Comparison of ENCODE assay signal across 8 cellular contexts in the genomic region with DNA sequence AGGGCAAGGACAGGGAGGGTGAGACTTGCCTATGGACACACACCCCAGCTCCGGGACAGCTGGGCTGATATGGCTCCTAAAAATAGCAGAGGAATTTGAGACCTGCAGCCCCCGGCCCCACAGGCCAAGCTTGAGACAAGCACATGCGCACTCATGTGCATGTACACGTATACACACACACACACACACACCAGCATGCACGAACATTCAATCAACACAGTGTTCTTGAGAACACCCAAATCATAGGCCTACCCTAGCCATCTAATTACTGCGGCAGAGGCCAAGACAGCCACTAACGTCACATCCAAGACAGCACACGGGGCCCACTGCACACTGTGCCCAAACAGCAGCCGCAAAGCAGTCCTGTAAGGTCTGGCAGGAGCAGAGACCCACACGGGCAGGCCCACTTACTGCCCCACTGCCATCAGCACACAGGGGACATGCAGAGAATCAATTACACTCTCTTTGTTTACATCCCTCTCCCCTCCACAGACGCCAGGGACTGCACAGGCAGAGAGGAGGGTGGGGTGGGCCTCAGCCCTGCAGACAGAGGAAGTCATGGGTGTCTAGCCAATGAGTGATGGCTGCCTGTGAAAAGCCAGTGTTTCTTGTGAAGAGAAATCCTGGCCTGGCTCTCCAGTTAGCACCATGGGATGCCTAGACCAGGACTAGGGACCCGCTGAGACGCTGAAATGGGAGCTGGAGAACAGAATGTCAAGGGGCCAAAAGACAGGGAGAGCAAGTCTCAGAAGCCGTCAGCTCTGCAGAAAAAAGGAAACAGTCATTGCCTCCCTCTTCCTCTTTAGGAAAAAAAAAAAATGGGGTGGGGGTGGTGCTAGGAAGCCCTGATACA. TPM values are rescaled to one million over a fixed set of nuclear protein-coding genes. Genes with fewer than 3 reads are reported as not detected.
DNase-seq lines count a peak whose midpoint lies in the region; ATAC-seq and TF ChIP-seq lines count a peak whose summit lies in the region.

No MANE protein-coding gene starts in this region.

- peak overlapping the region; percentile 92 for H2AK9ac ChIP-seq in IMR-90 (replicated peaks; ENCODE audit: low read depth, low read length, poor library complexity)

- peak overlapping the region; percentile 85 for H2BK5ac ChIP-seq in IMR-90 (ENCODE audit: low read depth, low read length, poor library complexity, severe bottlenecking)

- intact Hi-C loops in IMR-90 (cut with micrococcal nuclease) = loop anchor here (10.0 kb wide), 1 partner anchor 424 kb away; a partner anchor contains a TSS

- H3K27me3 ChIP-seq in IMR-90 (ENCODE audit: control insufficient read depth, insufficient read depth, low read length) (no peaks in the 10 kb centered on the region), neuron (ENCODE audit: insufficient read depth, low read length) (no peaks in the 10 kb centered on the region)
- no peaks in the 10 kb centered on the region for H3K27me3 ChIP-seq in effector memory CD4-positive, alpha-beta T cell (replicated peaks; ENCODE audit: control insufficient read depth, insufficient read depth, low read length, poor library complexity, severe bottlenecking)

- H3K36me3 ChIP-seq in IMR-90 (ENCODE audit: control insufficient read depth, insufficient read depth, low read length) (no peaks in the 10 kb centered on the region), neuron (ENCODE audit: insufficient read depth, low read length) (no peaks in the 10 kb centered on the region)
- H3K36me3 ChIP-seq in effector memory CD4-positive, alpha-beta T cell (ENCODE audit: control insufficient read depth, insufficient read depth, low read length) = peaks cover 15% of the 10 kb centered on the region

- TF ChIP-seq CTCF in C4-2B (conservative IDR thresholded peaks at IDR 0.05) (no peak), IMR-90 (conservative IDR thresholded peaks at IDR 0.05; ENCODE audit: low read depth, low read length) (no peak), VCaP (conservative IDR thresholded peaks at IDR 0.05) (no peak)

- H3K9ac ChIP-seq in IMR-90 (ENCODE audit: low read depth, low read length) = peak overlapping the region; percentile 24; the same call in 1 of the 2 replicates

- peaks cover 29% of the 10 kb centered on the region for H3K9me1 ChIP-seq in IMR-90 (ENCODE audit: insufficient read depth, low read length)

- peak overlapping the region; percentile 72 to 94 for H4K8ac ChIP-seq in IMR-90 (ENCODE audit: low read depth in 2 of 2, low read length in 2 of 2)

- H3K27ac ChIP-seq in C4-2B (peak overlapping the region; percentile 2; the same call in 1 of the 2 replicates), IMR-90 (ENCODE audit: insufficient read depth, low read length) (peak overlapping the region; percentile 63), VCaP (peak overlapping the region; percentile 23; the same call in 1 of the 2 replicates)
- peak overlapping the region; percentile 84 for H3K27ac ChIP-seq in effector memory CD4-positive, alpha-beta T cell (ENCODE audit: insufficient read depth, low read length, poor library complexity, severe bottlenecking)

- peak overlapping the region; percentile 58 for H4K5ac ChIP-seq in IMR-90 (ENCODE audit: low read depth, low read length)

- DNase-seq in IMR-90 = peak; percentile 32
- peak; percentile 30 to 62 (median 43) for DNase-seq in effector memory CD4-positive, alpha-beta T cell
- no peak for DNase-seq in HuH-7 (ENCODE audit: low spot score)
- no peak for DNase-seq in COLO668 (lab: John Stamatoyannopoulos, UW; ENCODE audit: unreplicated experiment)

- peak overlapping the region; percentile 89 for H2AFZ ChIP-seq in IMR-90 (replicated peaks; ENCODE audit: low read length, poor library complexity)
- H2AFZ ChIP-seq in neuron (ENCODE audit: low read depth, low read length) = peak overlapping the region; percentile 2

- POLR2A ChIA-PET in IMR-90 (lab: Charles Lee; ENCODE audit: unreplicated experiment) = interaction anchor here (0.6 kb wide), 1 partner anchor 21 kb away, joined by 9 read pairs; no protein-coding TSS in a partner anchor

- H3K4me2 ChIP-seq in IMR-90 (ENCODE audit: low read depth, low read length) = peak overlapping the region; percentile 85

- dilution Hi-C loops in IMR-90 (cut with HindIII; ENCODE audit: low sequenced_read_pairs, unreplicated experiment) = no loop called here

- peaks cover 47% of the 10 kb centered on the region for H3K4me1 ChIP-seq in IMR-90 (ENCODE audit: control insufficient read depth, insufficient read depth, low read length)
- H3K4me1 ChIP-seq in effector memory CD4-positive, alpha-beta T cell (ENCODE audit: control insufficient read depth, insufficient read depth, low read length, poor library complexity, severe bottlenecking) = peaks cover 56% of the 10 kb centered on the region
- H3K4me1 ChIP-seq in neuron (ENCODE audit: insufficient read depth, low read length) = peaks cover 36% of the 10 kb centered on the region

- CTCF ChIA-PET in IMR-90 (lab: Yijun Ruan, JAX) = interaction anchor here (1.0 to 4.1 kb wide), 4 partner anchors 8 to 39 kb away, joined by 3 to 19 read pairs (median 4); a partner anchor contains a TSS

- 0 out of 2 replicates have a peak overlapping the region, but pooled peaks have one; percentile 14 for H3K56ac ChIP-seq in IMR-90 (ENCODE audit: extremely low read depth, insufficient read depth, low read length)

- H3K4ac ChIP-seq in IMR-90 (ENCODE audit: low read depth, low read length) = peak overlapping the region; percentile 76

- peak overlapping the region; percentile 93 for H2AK5ac ChIP-seq in IMR-90 (ENCODE audit: low read depth, low read length)

- peaks cover 10% of the 10 kb centered on the region for H4K20me1 ChIP-seq in IMR-90 (ENCODE audit: insufficient read depth, low read length)

- no peak overlapping the region; the same call in 1 of the 2 replicates for H3K4me3 ChIP-seq in IMR-90 (ENCODE audit: insufficient read depth, low read depth, low read length)
- H3K4me3 ChIP-seq in effector memory CD4-positive, alpha-beta T cell (ENCODE audit: insufficient read depth, low read depth, low read length, poor library complexity, severe bottlenecking) = peak overlapping the region; percentile 58
- H3K4me3 ChIP-seq in neuron (ENCODE audit: low read length) = peak overlapping the region; percentile 46

- ATAC-seq in IMR-90 (ENCODE audit: low read depth) (peak; percentile 2), HG02970 (IDR thresholded peaks at IDR 0.05; ENCODE audit: low FRiP score, unreplicated experiment) (no peak)

- peak overlapping the region; percentile 79 for H4K91ac ChIP-seq in IMR-90 (ENCODE audit: insufficient read depth, low read depth, low read length)

- peak overlapping the region; percentile 8 for H3K14ac ChIP-seq in IMR-90 (replicated peaks; ENCODE audit: low read depth, low read length)

- peaks cover 24 to 89% of the 10 kb centered on the region in 2 experiments for H3K79me1 ChIP-seq in IMR-90 (ENCODE audit: low read depth in 1 of 2, low read length in 2 of 2)

- H3K9me3 ChIP-seq in IMR-90 (ENCODE audit: control insufficient read depth, insufficient read depth, low read length) (no peaks in the 10 kb centered on the region), neuron (ENCODE audit: low read length) (no peaks in the 10 kb centered on the region)
- H3K9me3 ChIP-seq in effector memory CD4-positive, alpha-beta T cell (ENCODE audit: control insufficient read depth, low read length) = no peaks in the 10 kb centered on the region

- in situ Hi-C loops in IMR-90 (cut with MboI; ENCODE audit: low sequenced_read_pairs) = no loop called here

- H3K23ac ChIP-seq in IMR-90 (ENCODE audit: low read depth, low read length) = peak overlapping the region; percentile 51

- peak overlapping the region; percentile 64 for H2BK120ac ChIP-seq in IMR-90 (ENCODE audit: low read depth, low read length)

- BruUV-seq in IMR-90 (replicated peaks; lab: Mats Ljungman, UMichigan) = no TSS peak

- peak overlapping the region; percentile 47; the same call in 1 of the 3 replicates for H2BK15ac ChIP-seq in IMR-90 (ENCODE audit: low read depth, low read length)

- no peak for TF ChIP-seq POLR2A in IMR-90 (IDR thresholded peaks at IDR 0.05; ENCODE audit: low read depth, low read length)

- H3K18ac ChIP-seq in IMR-90 (ENCODE audit: low read depth, low read length) = peak overlapping the region; percentile 63; the same call in 1 of the 2 replicates

- peak overlapping the region; percentile 47; the same call in 1 of the 2 replicates for H2BK20ac ChIP-seq in IMR-90 (ENCODE audit: low read depth, low read length)

- WGBS in IMR-90 (ENCODE audit: extremely low coverage in 2 of 2, insufficient read length in 1 of 2), 2 experiments = 18% methylated on average over 6 of the region's 14 CpGs; no CpG with 5 or more reads in 1 of the 2 experiments

- TF ChIP-seq RAD21 in IMR-90 (IDR thresholded peaks at IDR 0.05; ENCODE audit: low read length) = no peak

TF ChIP-seq in IMR-90, 13 proteins besides CTCF, POLR2A, EP300 and RAD21 (continues in another document):
- no peak for TF ChIP-seq MXI1 (IDR thresholded peaks at IDR 0.05; ENCODE audit: borderline replicate concordance, low read depth, low read length)
- TF ChIP-seq MAZ (IDR thresholded peaks at IDR 0.05; ENCODE audit: borderline replicate concordance, low read depth, low read length) = no peak
- no peak for TF ChIP-seq CEBPB (IDR thresholded peaks at IDR 0.05; ENCODE audit: low read depth, low read length)
- TF ChIP-seq RFX5 (IDR thresholded peaks at IDR 0.05; ENCODE audit: low read depth, low read length) = no peak
- TF ChIP-seq BHLHE40 (IDR thresholded peaks at IDR 0.05; ENCODE audit: low read depth, low read length) = no peak
- no peak for TF ChIP-seq CHD1 (IDR thresholded peaks at IDR 0.05; ENCODE audit: low read depth, low read length)
- no peak for TF ChIP-seq RCOR1 (IDR thresholded peaks at IDR 0.05; ENCODE audit: insufficient replicate concordance, low read length)
- TF ChIP-seq, protein P1, sequence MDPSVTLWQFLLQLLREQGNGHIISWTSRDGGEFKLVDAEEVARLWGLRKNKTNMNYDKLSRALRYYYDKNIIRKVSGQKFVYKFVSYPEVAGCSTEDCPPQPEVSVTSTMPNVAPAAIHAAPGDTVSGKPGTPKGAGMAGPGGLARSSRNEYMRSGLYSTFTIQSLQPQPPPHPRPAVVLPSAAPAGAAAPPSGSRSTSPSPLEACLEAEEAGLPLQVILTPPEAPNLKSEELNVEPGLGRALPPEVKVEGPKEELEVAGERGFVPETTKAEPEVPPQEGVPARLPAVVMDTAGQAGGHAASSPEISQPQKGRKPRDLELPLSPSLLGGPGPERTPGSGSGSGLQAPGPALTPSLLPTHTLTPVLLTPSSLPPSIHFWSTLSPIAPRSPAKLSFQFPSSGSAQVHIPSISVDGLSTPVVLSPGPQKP (IDR thresholded peaks at IDR 0.05; ENCODE audit: borderline replicate concordance, low read depth, low read length) = no peak

RNA-seq across cellular contexts. Expression of a gene that starts 39.3 kb away (rescaled TPM):
- 39.1 and 40.0 TPM in 2 replicates for total RNA-seq in IMR-90 (2012; rRNA removed)
- polyA plus RNA-seq in IMR-90 (2012; rRNA removed) = 22.4 and 22.9 TPM in 2 replicates
- polyA plus RNA-seq in IMR-90 (2012; cell fraction: cytosol; rRNA removed) = 12.8 and 19.0 TPM in 2 replicates
- 95.5 and 141 TPM in 2 replicates for polyA plus RNA-seq in IMR-90 (2012; cell fraction: nucleus; rRNA removed; ENCODE audit: low replicate concordance)

Comparison
In these comparisons a context has a peak if more than half of its experiments do, and no peak if none do; other contexts are left out.
1. H3K27ac ChIP-seq: peak in every context shown above with its lines; median percentile 84 in effector memory CD4-positive, alpha-beta T cell; 63 in IMR-90; 23 in VCaP; 2 in C4-2B.
2. DNase-seq: peak in IMR-90 (single experiment) and effector memory CD4-positive, alpha-beta T cell (3 of 3); none in HuH-7 (single experiment) and COLO668 (single experiment).